In the genomic region with DNA sequence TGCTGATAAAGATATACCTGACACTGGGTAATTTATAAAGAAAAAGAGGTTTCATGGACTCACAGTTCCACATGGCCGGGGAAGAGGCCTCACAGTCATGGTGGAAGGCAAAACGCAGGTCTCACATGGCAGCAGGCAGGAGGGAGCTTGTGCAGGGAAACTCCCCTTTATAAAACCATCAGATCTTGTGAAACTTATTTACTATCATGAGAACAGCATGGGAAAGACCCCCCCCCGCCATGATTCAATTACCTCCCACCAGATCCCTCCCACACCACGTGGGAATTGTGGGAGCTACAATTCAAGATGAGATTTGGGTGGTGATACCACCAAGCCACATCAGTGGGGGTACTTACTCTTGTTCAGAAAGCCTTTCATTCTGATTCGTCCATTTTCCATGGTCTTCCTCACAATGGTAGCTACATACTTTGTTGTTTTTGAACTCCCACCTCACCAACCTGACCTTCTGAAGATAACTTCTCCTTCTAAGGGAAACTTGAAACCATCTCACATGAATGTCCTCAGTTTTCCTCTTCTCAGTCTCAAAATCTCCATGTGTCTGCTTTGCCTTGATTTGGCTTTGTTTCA, we compare ENCODE assay signal across 13 cellular contexts.
A peak's percentile ranks its signal among the peaks of the same experiment; 100 is the strongest.
DNase-seq lines count a peak whose midpoint lies in the region; ATAC-seq lines count a peak whose summit lies in the region.
"Had no signal": no experiment of that assay in that cellular context is flagged by ENCODE, and none has a peak within 500 bp of the region (broad histone marks: within the 10 kb centered on the region; RNA-seq: fewer than 3 reads in every experiment).

No MANE protein-coding gene starts in this region.

- peaks cover 4% of the 10 kb centered on the region for H3K9me3 Mint-ChIP-seq in stimulated activated effector memory CD8-positive, alpha-beta T cell treated with anti-CD3 and anti-CD28 coated beads, Interleukin-12 subunit alpha, Interleukin-12 subunit beta, amount 100 ng/mL, for 72 hours

- no peak overlapping the region for H3K27ac Mint-ChIP-seq in stimulated activated effector memory CD8-positive, alpha-beta T cell treated with anti-CD3 and anti-CD28 coated beads, Interleukin-12 subunit alpha, Interleukin-12 subunit beta, amount 100 ng/mL, for 72 hours
- H3K27ac Mint-ChIP-seq: CD8-positive, alpha-beta T cell; H9 had no signal

- H3K36me3 Mint-ChIP-seq in stimulated activated effector memory CD8-positive, alpha-beta T cell treated with anti-CD3 and anti-CD28 coated beads, Interleukin-12 subunit alpha, Interleukin-12 subunit beta, amount 100 ng/mL, for 72 hours: no peaks in the 10 kb centered on the region
- H3K36me3 Mint-ChIP-seq: CD8-positive, alpha-beta T cell had no signal

- no peak overlapping the region for H3K4me3 Mint-ChIP-seq in stimulated activated effector memory CD8-positive, alpha-beta T cell treated with anti-CD3 and anti-CD28 coated beads, Interleukin-12 subunit alpha, Interleukin-12 subunit beta, amount 100 ng/mL, for 72 hours
- H3K4me3 Mint-ChIP-seq: CD8-positive, alpha-beta T cell; H9 had no signal

- no peaks in the 10 kb centered on the region for H3K4me1 Mint-ChIP-seq in stimulated activated effector memory CD8-positive, alpha-beta T cell treated with anti-CD3 and anti-CD28 coated beads, Interleukin-12 subunit alpha, Interleukin-12 subunit beta, amount 100 ng/mL, for 72 hours
- H3K4me1 Mint-ChIP-seq: H9 had no signal

- ATAC-seq in stimulated activated effector memory CD8-positive, alpha-beta T cell treated with anti-CD3 and anti-CD28 coated beads, Interleukin-12 subunit alpha, Interleukin-12 subunit beta, amount 100 ng/mL, for 72 hours: peak; percentile 32
- no peak for ATAC-seq in HG02798 (IDR thresholded peaks at IDR 0.05; ENCODE audit: poor library complexity, unreplicated experiment)
- ATAC-seq: CD8-positive, alpha-beta T cell had no signal

- DNase-seq in activated CD4-positive, alpha-beta T cell treated with anti-CD3 and anti-CD28 coated beads for 48 hours: peak; percentile 49
- DNase-seq in activated CD4-positive, alpha-beta T cell treated with anti-CD3 and anti-CD28 coated beads for 4 hours: no peak
- DNase-seq in stimulated activated CD4-positive, alpha-beta T cell treated with anti-CD3 and anti-CD28 coated beads, Interleukin-15, amount 100 ng/mL, for 24 hours: peak; percentile 55
- DNase-seq in stimulated activated CD4-positive, alpha-beta T cell treated with anti-CD3 and anti-CD28 coated beads, Interleukin-12 subunit alpha, Interleukin-12 subunit beta, amount 100 ng/mL, for 4 hours: no peak
- peak; percentile 9 to 15 for DNase-seq in stimulated activated CD4-positive, alpha-beta T cell treated with anti-CD3 and anti-CD28 coated beads, Interleukin-15, amount 100 ng/mL, for 48 hours (ENCODE audit: low read depth in 2 of 2)
- no peak for DNase-seq in stimulated activated effector memory CD8-positive, alpha-beta T cell treated with anti-CD3 and anti-CD28 coated beads, Interleukin-12 subunit alpha, Interleukin-12 subunit beta, amount 100 ng/mL, for 72 hours (ENCODE audit: low spot score in 2 of 2)
- no peak for DNase-seq in NCI-H146 (lab: John Stamatoyannopoulos, UW)
- DNase-seq: CD8-positive, alpha-beta T cell; H9; NCI-H187 treated with DMSO at 0.1 percent for 48 hours; NCI-H345; NCI-H526 treated with DMSO at 0.1 percent for 48 hours had no signal

Comparison
In these comparisons a context has a peak if more than half of its experiments do, and no peak if none do; other contexts are left out.
1. DNase-seq: peak in activated CD4-positive, alpha-beta T cell treated with anti-CD3 and anti-CD28 coated beads for 48 hours (single experiment), stimulated activated CD4-positive, alpha-beta T cell treated with anti-CD3 and anti-CD28 coated beads, Interleukin-15, amount 100 ng/mL, for 24 hours (single experiment) and stimulated activated CD4-positive, alpha-beta T cell treated with anti-CD3 and anti-CD28 coated beads, Interleukin-15, amount 100 ng/mL, for 48 hours (2 of 2); none in activated CD4-positive, alpha-beta T cell treated with anti-CD3 and anti-CD28 coated beads for 4 hours (0 of 2), stimulated activated CD4-positive, alpha-beta T cell treated with anti-CD3 and anti-CD28 coated beads, Interleukin-12 subunit alpha, Interleukin-12 subunit beta, amount 100 ng/mL, for 4 hours (single experiment), stimulated activated effector memory CD8-positive, alpha-beta T cell treated with anti-CD3 and anti-CD28 coated beads, Interleukin-12 subunit alpha, Interleukin-12 subunit beta, amount 100 ng/mL, for 72 hours (0 of 2) and NCI-H146 (single experiment).